9 cellular contexts compared by ENCODE assay signal in the genomic region with DNA sequence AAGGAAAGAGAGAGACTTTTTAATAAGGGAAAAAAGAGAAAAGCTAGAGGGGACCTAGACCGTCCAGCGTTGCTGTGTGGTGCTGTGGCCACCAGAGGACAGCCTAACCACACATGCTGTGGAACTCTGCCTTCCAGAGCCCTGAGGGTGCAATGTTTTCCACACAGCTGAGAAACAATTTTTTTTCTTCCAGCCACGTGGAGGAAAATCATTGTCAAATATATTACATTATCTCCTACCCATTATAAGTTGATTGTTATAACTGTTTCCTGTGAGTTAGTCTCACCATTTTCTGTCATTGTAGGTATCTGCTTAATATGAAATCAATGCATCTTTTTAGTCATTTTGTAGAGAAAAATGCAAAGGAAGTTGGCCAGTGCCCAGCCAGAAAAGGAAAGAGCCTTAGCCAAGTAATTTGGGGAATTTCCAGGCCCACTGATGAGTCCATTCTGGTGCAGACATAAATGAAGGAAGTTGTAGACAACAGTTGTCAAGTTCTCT. TPM values are rescaled to one million over a fixed set of nuclear protein-coding genes. Genes with fewer than 3 reads are reported as not detected.
DNase-seq lines count a peak whose midpoint lies in the region; ATAC-seq and TF ChIP-seq lines count a peak whose summit lies in the region.
"Had no signal": no experiment of that assay in that cellular context is flagged by ENCODE, and none has a peak within 500 bp of the region (broad histone marks: within the 10 kb centered on the region; RNA-seq: fewer than 3 reads in every experiment).

No MANE protein-coding gene starts in this region.

- H3K4me2 ChIP-seq in OCI-LY1 (ENCODE audit: low read length) (no peak overlapping the region), neuronal stem cell (ENCODE audit: insufficient read depth, low read length, poor library complexity, severe bottlenecking) (no peak overlapping the region)

- no peaks in the 10 kb centered on the region for H3K36me3 Mint-ChIP-seq in Caco-2 (ENCODE audit: insufficient read depth, unreplicated experiment)

- H3K4me1 ChIP-seq in Caco-2, result no peaks in the 10 kb centered on the region
- H3K4me1 ChIP-seq in OCI-LY1 (ENCODE audit: insufficient read depth, low read length, severe bottlenecking), result no peaks in the 10 kb centered on the region
- peaks cover 0 to 2% of the 10 kb centered on the region in 2 donors for H3K4me1 ChIP-seq in neuronal stem cell (ENCODE audit: control insufficient read depth in 2 of 2, insufficient read depth in 1 of 2, low read depth in 1 of 2, low read length in 2 of 2)
- peaks cover 0 to 4% of the 10 kb centered on the region in 2 donors for H3K4me1 ChIP-seq in thoracic aorta (ENCODE audit: control insufficient read depth in 1 of 2, low read depth in 2 of 2)

- WGBS in neuronal stem cell (ENCODE audit: extremely low coverage in 2 of 2, insufficient read length in 2 of 2, insufficient replicate concordance in 1 of 2), 2 donors, result no CpG with 5 or more reads among the region's 3 CpGs

- H3K4me3 Mint-ChIP-seq in Caco-2 (ENCODE audit: unreplicated experiment), result no peak overlapping the region
- H3K4me3 Mint-ChIP-seq: dendritic cell treated with granulocyte-macrophage colony-stimulating factor and Interleukin-4, amounts not matched to agents 40 ng/mL and 50 ng/mL, for 4 days had no signal

- no peak overlapping the region for H3K18ac ChIP-seq in neuronal stem cell (ENCODE audit: low read length)

- H2BK120ac ChIP-seq in neuronal stem cell (ENCODE audit: low read depth, low read length), result no peak overlapping the region

- no peaks in the 10 kb centered on the region for H3K36me3 ChIP-seq in Caco-2 (ENCODE audit: control insufficient read depth, insufficient read depth, low read length)
- H3K36me3 ChIP-seq in OCI-LY1 (ENCODE audit: insufficient read depth, low read length), result no peaks in the 10 kb centered on the region
- H3K36me3 ChIP-seq in neuronal stem cell (replicated peaks in 1 of 2; ENCODE audit: control insufficient read depth in 2 of 2, insufficient read depth in 2 of 2, low read length in 2 of 2), result no peaks in the 10 kb centered on the region
- H3K36me3 ChIP-seq in thoracic aorta, result no peaks in the 10 kb centered on the region

- DNase-seq in Caco-2, result peak; percentile 65 to 71
- DNase-seq in activated T-cell treated with anti-CD3 and anti-CD28 coated beads, Interleukin-2, amount 50 U/mL, for 1 hour, result peak; percentile 57
- DNase-seq in fibroblast of peridontal ligament (ENCODE audit: extremely low read depth), result peak; percentile 79
- DNase-seq in neuronal stem cell (ENCODE audit: low spot score), result peak; percentile 24
- DNase-seq in thoracic aorta (ENCODE audit: low spot score), result no peak

- no peaks in the 10 kb centered on the region for H4K20me1 ChIP-seq in OCI-LY1 (ENCODE audit: insufficient read depth, low read length)

- no peaks in the 10 kb centered on the region for H3K4me1 Mint-ChIP-seq in Caco-2 (ENCODE audit: low read depth, unreplicated experiment)

- H4K8ac ChIP-seq in neuronal stem cell (ENCODE audit: low read depth, low read length), result no peak overlapping the region

- H3K4me3 ChIP-seq in Caco-2 (ENCODE audit: low read depth, low read length) (no peak overlapping the region), OCI-LY1 (ENCODE audit: low read depth, low read length, poor library complexity, severe bottlenecking) (no peak overlapping the region), neuronal stem cell (ENCODE audit: low read length in 2 of 2) (no peak overlapping the region), thoracic aorta (no peak overlapping the region)

- H3K4ac ChIP-seq in neuronal stem cell (ENCODE audit: low read length), result no peak overlapping the region

- H2AFZ ChIP-seq in OCI-LY1 (ENCODE audit: low read length), result no peak overlapping the region
- peak overlapping the region; percentile 66 for H2AFZ ChIP-seq in neuronal stem cell (ENCODE audit: low read length)

- no peak overlapping the region for H4K91ac ChIP-seq in neuronal stem cell (ENCODE audit: low read depth, low read length, poor library complexity)

- no peaks in the 10 kb centered on the region for H3K9me3 ChIP-seq in Caco-2
- H3K9me3 ChIP-seq in OCI-LY1 (ENCODE audit: low read length), result no peaks in the 10 kb centered on the region
- no peaks in the 10 kb centered on the region for H3K9me3 ChIP-seq in neuronal stem cell (replicated peaks in 1 of 2; ENCODE audit: control insufficient read depth in 2 of 2, insufficient read depth in 1 of 2, low read depth in 1 of 2, low read length in 2 of 2)
- no peaks in the 10 kb centered on the region for H3K9me3 ChIP-seq in thoracic aorta

- POLR2A ChIA-PET in Caco-2 (lab: Charles Lee), result interaction anchor here (0.5 to 0.6 kb wide), 2 partner anchors 12 to 39 kb away, joined by 3 to 4 read pairs; no protein-coding TSS in a partner anchor

- no peak overlapping the region for H3K23ac ChIP-seq in neuronal stem cell (ENCODE audit: low read depth, low read length, poor library complexity)

- no peak overlapping the region for H3K27ac ChIP-seq in OCI-LY1 (ENCODE audit: low read depth, low read length, poor library complexity, severe bottlenecking)
- H3K27ac ChIP-seq in neuronal stem cell (replicated peaks; ENCODE audit: low read length), result no peak overlapping the region
- H3K27ac ChIP-seq in thoracic aorta, result no peak overlapping the region

- no peaks in the 10 kb centered on the region for H3K9me2 ChIP-seq in OCI-LY1 (ENCODE audit: low read depth, low read length)

- TF ChIP-seq CTCF in Caco-2 (IDR thresholded peaks at IDR 0.05; ENCODE audit: insufficient read depth in 1 of 2, low read depth in 1 of 2, low read length in 1 of 2, severe bottlenecking in 1 of 2, unreplicated experiment in 1 of 2) (peak; percentile 91 to 99), OCI-LY1 (IDR thresholded peaks at IDR 0.05; ENCODE audit: low read length) (peak; percentile 96), thoracic aorta (IDR thresholded peaks at IDR 0.05) (peak; percentile 91)

- H2BK12ac ChIP-seq in neuronal stem cell (ENCODE audit: low read length), result no peak overlapping the region

- H3K9me3 Mint-ChIP-seq in Caco-2 (ENCODE audit: unreplicated experiment), result no peaks in the 10 kb centered on the region
- H3K9me3 Mint-ChIP-seq: dendritic cell treated with granulocyte-macrophage colony-stimulating factor and Interleukin-4, amounts not matched to agents 40 ng/mL and 50 ng/mL, for 4 days had no signal

- H3K9ac ChIP-seq in OCI-LY1 (ENCODE audit: low read length) (no peak overlapping the region), neuronal stem cell (ENCODE audit: low read depth, low read length, poor library complexity) (no peak overlapping the region)

- H3K27me3 ChIP-seq in Caco-2 (replicated peaks; ENCODE audit: control insufficient read depth, insufficient read depth, low read length) (no peaks in the 10 kb centered on the region), OCI-LY1 (ENCODE audit: insufficient read depth, low read length) (no peaks in the 10 kb centered on the region), neuronal stem cell (ENCODE audit: control insufficient read depth in 3 of 3, insufficient read depth in 3 of 3, low read depth in 1 of 3, low read length in 3 of 3) (no peaks in the 10 kb centered on the region), thoracic aorta (replicated peaks; ENCODE audit: insufficient read depth) (no peaks in the 10 kb centered on the region)

- ATAC-seq in GM19328 (IDR thresholded peaks at IDR 0.05; ENCODE audit: unreplicated experiment) (peak; percentile 98), HG03354 (IDR thresholded peaks at IDR 0.05; ENCODE audit: poor library complexity, severe bottlenecking, unreplicated experiment) (peak; percentile 99), thoracic aorta (ENCODE audit: insufficient number of reproducible peaks, low FRiP score, low read depth) (no peak)

- no peak overlapping the region for H2BK15ac ChIP-seq in neuronal stem cell (ENCODE audit: low read length)

- intact Hi-C loops in Caco-2 (cut with micrococcal nuclease; ENCODE audit: unreplicated experiment), result loop anchor here (1.0 kb wide), 2 partner anchors 37 to 76 kb away; no protein-coding TSS in a partner anchor

- no peaks in the 10 kb centered on the region for H3K79me1 ChIP-seq in neuronal stem cell (ENCODE audit: low read depth, low read length)

- H2AK5ac ChIP-seq in neuronal stem cell (ENCODE audit: low read depth, low read length), result no peak overlapping the region

- no peak overlapping the region for H3K14ac ChIP-seq in neuronal stem cell (ENCODE audit: low read length)

- no peaks in the 10 kb centered on the region for H3F3A ChIP-seq in OCI-LY1 (ENCODE audit: insufficient read depth, low read length)

- CTCF ChIA-PET in Caco-2 (lab: Charles Lee), result interaction anchor here (0.9 to 1.6 kb wide), 8 partner anchors 13 to 148 kb away, joined by 3 to 9 read pairs (median 4); partner anchors contain the start of gene GCFC2

- no peak overlapping the region for H3K27ac Mint-ChIP-seq in Caco-2 (ENCODE audit: unreplicated experiment)
- H3K27ac Mint-ChIP-seq: dendritic cell treated with granulocyte-macrophage colony-stimulating factor and Interleukin-4, amounts not matched to agents 40 ng/mL and 50 ng/mL, for 4 days had no signal

- no peak overlapping the region for H2BK5ac ChIP-seq in neuronal stem cell (ENCODE audit: low read length)

- H3K79me2 ChIP-seq in OCI-LY1 (ENCODE audit: insufficient read depth, low read length), result no peaks in the 10 kb centered on the region

- no TSS peak for BruUV-seq in Caco-2 (replicated peaks; lab: Mats Ljungman, UMichigan)

- H3K27me3 Mint-ChIP-seq in Caco-2 (ENCODE audit: insufficient read depth, unreplicated experiment), result peaks cover 12% of the 10 kb centered on the region

RNA-seq across cellular contexts. Expression of gene MRPL19, which starts 5.9 kb away (rescaled TPM):
- total RNA-seq in Caco-2 (2022) (57.8 and 64.8 TPM in 2 replicates), thoracic aorta (10 to 100 TPM; 36.0 to 42.4 TPM)
- polyA plus RNA-seq in neuronal stem cell (2013, experiment 1 of 2), result 30.8 TPM
- polyA plus RNA-seq in neuronal stem cell (2013, experiment 2 of 2), result 31.8 TPM
